In genomic region chr13:45807520-45808099, GRCh38 we compare ENCODE assay signal across 8 cellular contexts. TPM values are rescaled to one million over a fixed set of nuclear protein-coding genes. Genes with fewer than 3 reads are reported as not detected.
DNase-seq lines count a peak whose midpoint lies in the region; ATAC-seq and TF ChIP-seq lines count a peak whose summit lies in the region.

No MANE protein-coding gene starts in this region.

- H3K4me1 Mint-ChIP-seq in CD14-positive monocyte = peaks cover 3% of the 10 kb centered on the region
- H3K4me1 Mint-ChIP-seq in activated naive CD8-positive, alpha-beta T cell treated with anti-CD3 and anti-CD28 coated beads, Interleukin-2, amount 50 U/mL, for 24 hours = no peaks in the 10 kb centered on the region

- peaks cover 0 to 2% (median 0%) of the 10 kb centered on the region in 7 donors for H3K9me3 Mint-ChIP-seq in CD14-positive monocyte
- H3K9me3 Mint-ChIP-seq in activated naive CD8-positive, alpha-beta T cell treated with anti-CD3 and anti-CD28 coated beads, Interleukin-2, amount 50 U/mL, for 24 hours = no peaks in the 10 kb centered on the region

- no peak for TF ChIP-seq POLR2A in spleen (IDR thresholded peaks at IDR 0.05)

- H3K27me3 Mint-ChIP-seq in CD14-positive monocyte (ENCODE audit: low read depth in 3 of 3) = no peaks in the 10 kb centered on the region
- H3K27me3 Mint-ChIP-seq in activated naive CD8-positive, alpha-beta T cell treated with anti-CD3 and anti-CD28 coated beads, Interleukin-2, amount 50 U/mL, for 24 hours = no peaks in the 10 kb centered on the region

- WGBS in spleen, 5 donors = 33 to 66% (median 54%) methylated on average over 3 of the region's 3 CpGs

- H3K4me1 ChIP-seq in right atrium auricular region (no peaks in the 10 kb centered on the region), spleen (no peaks in the 10 kb centered on the region)

- no peak for ATAC-seq in activated naive CD8-positive, alpha-beta T cell treated with anti-CD3 and anti-CD28 coated beads, Interleukin-2, amount 50 U/mL, for 24 hours
- ATAC-seq in HG03097 (IDR thresholded peaks at IDR 0.05; ENCODE audit: low FRiP score, unreplicated experiment) = no peak
- no peak for ATAC-seq in GM21526 (IDR thresholded peaks at IDR 0.05; ENCODE audit: low FRiP score, unreplicated experiment)

- no peaks in the 10 kb centered on the region for H3K36me3 Mint-ChIP-seq in CD14-positive monocyte
- H3K36me3 Mint-ChIP-seq in activated naive CD8-positive, alpha-beta T cell treated with anti-CD3 and anti-CD28 coated beads, Interleukin-2, amount 50 U/mL, for 24 hours (ENCODE audit: low read depth) = no peaks in the 10 kb centered on the region

- H3K4me3 Mint-ChIP-seq in CD14-positive monocyte = no peak overlapping the region
- H3K4me3 Mint-ChIP-seq in activated naive CD8-positive, alpha-beta T cell treated with anti-CD3 and anti-CD28 coated beads, Interleukin-2, amount 50 U/mL, for 24 hours = no peak overlapping the region

- DNase-seq in CD14-positive monocyte (ENCODE audit: low spot score) (no peak), GM20000 (ENCODE audit: low spot score) (peak; percentile 56), NCI-H460 (ENCODE audit: extremely low read depth, low read depth) (peak; percentile 68), right atrium auricular region (ENCODE audit: low spot score) (peak; percentile 53), spleen (no peak)
- peak; percentile 19 for DNase-seq in activated naive CD8-positive, alpha-beta T cell treated with anti-CD3 and anti-CD28 coated beads, Interleukin-2, amount 50 U/mL, for 24 hours

- H3K36me3 ChIP-seq in right atrium auricular region (no peaks in the 10 kb centered on the region), spleen (no peaks in the 10 kb centered on the region)

- TF ChIP-seq CTCF in CD14-positive monocyte (IDR thresholded peaks at IDR 0.05) (peak; percentile 70), GM20000 (IDR thresholded peaks at IDR 0.05; ENCODE audit: extremely low read depth, missing control alignments) (peak; percentile 57), right atrium auricular region (IDR thresholded peaks at IDR 0.05) (peak; percentile 35 to 68), spleen (IDR thresholded peaks at IDR 0.05 in 8 of 11, conservative IDR thresholded peaks at IDR 0.05 in 3 of 11) (peak in 8 of 11 experiments; percentile 27 to 65 (median 52))

- no peaks in the 10 kb centered on the region for H3K27me3 ChIP-seq in right atrium auricular region
- H3K27me3 ChIP-seq in spleen (replicated peaks in 1 of 7) = no peaks in the 10 kb centered on the region

- no peak overlapping the region for H3K27ac Mint-ChIP-seq in CD14-positive monocyte
- H3K27ac Mint-ChIP-seq in activated naive CD8-positive, alpha-beta T cell treated with anti-CD3 and anti-CD28 coated beads, Interleukin-2, amount 50 U/mL, for 24 hours = no peak overlapping the region

- intact Hi-C loops in CD14-positive monocyte (cut with micrococcal nuclease) (loop anchor here in 1 of 2 donors (10.0 kb wide), 1 partner anchor 317 kb away; no protein-coding TSS in a partner anchor), spleen (cut with DNase I; ENCODE audit: low total_unique reads) (no loop called here)

- H3K27ac ChIP-seq in right atrium auricular region = no peak overlapping the region
- no peak overlapping the region for H3K27ac ChIP-seq in spleen

- H3K9me3 ChIP-seq in right atrium auricular region = peaks cover 0 to 5% of the 10 kb centered on the region in 2 donors
- H3K9me3 ChIP-seq in spleen = peaks cover 0 to 4% (median 0%) of the 10 kb centered on the region in 8 donors

- H3K4me3 ChIP-seq in right atrium auricular region (no peak overlapping the region), spleen (no peak overlapping the region)

RNA-seq across cellular contexts. Expression of gene SIAH3, which starts 43.9 kb away (rescaled TPM):
- polyA plus RNA-seq in CD14-positive monocyte (not detected), spleen (under 1 TPM; under 0.01 to 0.03 (median 0.02) TPM)
- total RNA-seq in NCI-H460 (2014; rRNA removed; shearing (Covaris generic)) = not detected in 2 replicates
- not detected in 2 replicates for polyA plus RNA-seq in NCI-H460 (2014; cell fraction: nucleus; rRNA removed)
- total RNA-seq in right atrium auricular region (not detected), spleen (under 1 TPM in 6 of 7 donors, not detected in 1; 0.03 to 0.20 (median 0.11) TPM)

Comparison
In these comparisons a context has a peak if more than half of its experiments do, and no peak if none do; other contexts are left out.
1. DNase-seq: peak in GM20000 (single experiment), NCI-H460 (single experiment), activated naive CD8-positive, alpha-beta T cell treated with anti-CD3 and anti-CD28 coated beads, Interleukin-2, amount 50 U/mL, for 24 hours (single experiment) and right atrium auricular region (single experiment); none in CD14-positive monocyte (single experiment) and spleen (single experiment).
2. Peak in every context shown above with its lines, with median percentiles within 50 percentile points of each other: CTCF ChIP-seq.